In genomic region chr18:22467760-22468553, GRCh38 we compare ENCODE assay signal across 1 cellular context.
TF ChIP-seq lines count a peak whose summit lies in the region.

No MANE protein-coding gene starts in this region.

TF ChIP-seq in K562, 482 proteins besides CTCF, POLR2A, EP300 and RAD21 (continued from another document and continues in another):
- TF ChIP-seq ARID4B (CRISPR knock-in tag; IDR thresholded peaks at IDR 0.05) (peak; percentile 32; the same call in 1 of the 2 replicates), ZKSCAN3 (CRISPR knock-in tag; IDR thresholded peaks at IDR 0.05) (peak; percentile 47; the same call in 1 of the 2 replicates), PPARD (CRISPR knock-in tag; IDR thresholded peaks at IDR 0.05) (no peak), TAF15 (IDR thresholded peaks at IDR 0.05; ENCODE audit: low read depth, low read length) (no peak), CREB1 (IDR thresholded peaks at IDR 0.05) (no peak), CREB1 (CRISPR knock-in tag; IDR thresholded peaks at IDR 0.05) (peak; percentile 61), RFX1 (IDR thresholded peaks at IDR 0.05) (peak; percentile 69), ZBTB34 (CRISPR knock-in tag; IDR thresholded peaks at IDR 0.05) (peak; percentile 77), ZNF75A (CRISPR knock-in tag; IDR thresholded peaks at IDR 0.05) (peak; percentile 81), RBFOX2 (IDR thresholded peaks at IDR 0.05; ENCODE audit: low read depth, low read length) (peak; percentile 39; the same call in 1 of the 2 replicates), NR2C1 (IDR thresholded peaks at IDR 0.05) (no peak), NR2C1 (tag; IDR thresholded peaks at IDR 0.05) (peak; percentile 88), HDAC8 (tag; IDR thresholded peaks at IDR 0.05) (peak; percentile 96), FOXM1 (IDR thresholded peaks at IDR 0.05; ENCODE audit: low read depth) (0 out of 2 replicates have a peak, but pooled peaks have one; percentile 19), FOXM1 (CRISPR knock-in tag; IDR thresholded peaks at IDR 0.05; ENCODE audit: low read depth) (no peak), ASH1L (IDR thresholded peaks at IDR 0.05; ENCODE audit: borderline replicate concordance, low read depth, partially characterized antibody) (no peak), DDX20 (tag; IDR thresholded peaks at IDR 0.05; ENCODE audit: low read depth) (peak; percentile 91), JUND (IDR thresholded peaks at IDR 0.05; ENCODE audit: borderline replicate concordance, low read depth, low read length) (peak; percentile 92), JUND (tag; IDR thresholded peaks at IDR 0.05; ENCODE audit: borderline replicate concordance, low read depth, low read length) (peak; percentile 86; the same call in 2 of the 3 replicates), ZNF589 (CRISPR knock-in tag; IDR thresholded peaks at IDR 0.05; ENCODE audit: low read depth) (peak; percentile 98), MECOM (CRISPR knock-in tag; IDR thresholded peaks at IDR 0.05) (peak; percentile 93), PML (IDR thresholded peaks at IDR 0.05; ENCODE audit: low read length) (no peak), ZNF76 (CRISPR knock-in tag; IDR thresholded peaks at IDR 0.05; ENCODE audit: borderline replicate concordance) (peak; percentile 95), ZNF766 (CRISPR knock-in tag; conservative IDR thresholded peaks at IDR 0.05) (peak; percentile 94)
- TF ChIP-seq, protein P1, sequence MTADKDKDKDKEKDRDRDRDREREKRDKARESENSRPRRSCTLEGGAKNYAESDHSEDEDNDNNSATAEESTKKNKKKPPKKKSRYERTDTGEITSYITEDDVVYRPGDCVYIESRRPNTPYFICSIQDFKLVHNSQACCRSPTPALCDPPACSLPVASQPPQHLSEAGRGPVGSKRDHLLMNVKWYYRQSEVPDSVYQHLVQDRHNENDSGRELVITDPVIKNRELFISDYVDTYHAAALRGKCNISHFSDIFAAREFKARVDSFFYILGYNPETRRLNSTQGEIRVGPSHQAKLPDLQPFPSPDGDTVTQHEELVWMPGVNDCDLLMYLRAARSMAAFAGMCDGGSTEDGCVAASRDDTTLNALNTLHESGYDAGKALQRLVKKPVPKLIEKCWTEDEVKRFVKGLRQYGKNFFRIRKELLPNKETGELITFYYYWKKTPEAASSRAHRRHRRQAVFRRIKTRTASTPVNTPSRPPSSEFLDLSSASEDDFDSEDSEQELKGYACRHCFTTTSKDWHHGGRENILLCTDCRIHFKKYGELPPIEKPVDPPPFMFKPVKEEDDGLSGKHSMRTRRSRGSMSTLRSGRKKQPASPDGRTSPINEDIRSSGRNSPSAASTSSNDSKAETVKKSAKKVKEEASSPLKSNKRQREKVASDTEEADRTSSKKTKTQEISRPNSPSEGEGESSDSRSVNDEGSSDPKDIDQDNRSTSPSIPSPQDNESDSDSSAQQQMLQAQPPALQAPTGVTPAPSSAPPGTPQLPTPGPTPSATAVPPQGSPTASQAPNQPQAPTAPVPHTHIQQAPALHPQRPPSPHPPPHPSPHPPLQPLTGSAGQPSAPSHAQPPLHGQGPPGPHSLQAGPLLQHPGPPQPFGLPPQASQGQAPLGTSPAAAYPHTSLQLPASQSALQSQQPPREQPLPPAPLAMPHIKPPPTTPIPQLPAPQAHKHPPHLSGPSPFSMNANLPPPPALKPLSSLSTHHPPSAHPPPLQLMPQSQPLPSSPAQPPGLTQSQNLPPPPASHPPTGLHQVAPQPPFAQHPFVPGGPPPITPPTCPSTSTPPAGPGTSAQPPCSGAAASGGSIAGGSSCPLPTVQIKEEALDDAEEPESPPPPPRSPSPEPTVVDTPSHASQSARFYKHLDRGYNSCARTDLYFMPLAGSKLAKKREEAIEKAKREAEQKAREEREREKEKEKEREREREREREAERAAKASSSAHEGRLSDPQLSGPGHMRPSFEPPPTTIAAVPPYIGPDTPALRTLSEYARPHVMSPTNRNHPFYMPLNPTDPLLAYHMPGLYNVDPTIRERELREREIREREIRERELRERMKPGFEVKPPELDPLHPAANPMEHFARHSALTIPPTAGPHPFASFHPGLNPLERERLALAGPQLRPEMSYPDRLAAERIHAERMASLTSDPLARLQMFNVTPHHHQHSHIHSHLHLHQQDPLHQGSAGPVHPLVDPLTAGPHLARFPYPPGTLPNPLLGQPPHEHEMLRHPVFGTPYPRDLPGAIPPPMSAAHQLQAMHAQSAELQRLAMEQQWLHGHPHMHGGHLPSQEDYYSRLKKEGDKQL (CRISPR knock-in tag; IDR thresholded peaks at IDR 0.05; ENCODE audit: borderline replicate concordance): 0 out of 2 replicates have a peak, but pooled peaks have one; percentile 44
- TF ChIP-seq, protein P2, sequence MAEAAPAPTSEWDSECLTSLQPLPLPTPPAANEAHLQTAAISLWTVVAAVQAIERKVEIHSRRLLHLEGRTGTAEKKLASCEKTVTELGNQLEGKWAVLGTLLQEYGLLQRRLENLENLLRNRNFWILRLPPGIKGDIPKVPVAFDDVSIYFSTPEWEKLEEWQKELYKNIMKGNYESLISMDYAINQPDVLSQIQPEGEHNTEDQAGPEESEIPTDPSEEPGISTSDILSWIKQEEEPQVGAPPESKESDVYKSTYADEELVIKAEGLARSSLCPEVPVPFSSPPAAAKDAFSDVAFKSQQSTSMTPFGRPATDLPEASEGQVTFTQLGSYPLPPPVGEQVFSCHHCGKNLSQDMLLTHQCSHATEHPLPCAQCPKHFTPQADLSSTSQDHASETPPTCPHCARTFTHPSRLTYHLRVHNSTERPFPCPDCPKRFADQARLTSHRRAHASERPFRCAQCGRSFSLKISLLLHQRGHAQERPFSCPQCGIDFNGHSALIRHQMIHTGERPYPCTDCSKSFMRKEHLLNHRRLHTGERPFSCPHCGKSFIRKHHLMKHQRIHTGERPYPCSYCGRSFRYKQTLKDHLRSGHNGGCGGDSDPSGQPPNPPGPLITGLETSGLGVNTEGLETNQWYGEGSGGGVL (CRISPR knock-in tag; IDR thresholded peaks at IDR 0.05): peak; percentile 60; the same call in 1 of the 2 replicates
- TF ChIP-seq, protein P3, sequence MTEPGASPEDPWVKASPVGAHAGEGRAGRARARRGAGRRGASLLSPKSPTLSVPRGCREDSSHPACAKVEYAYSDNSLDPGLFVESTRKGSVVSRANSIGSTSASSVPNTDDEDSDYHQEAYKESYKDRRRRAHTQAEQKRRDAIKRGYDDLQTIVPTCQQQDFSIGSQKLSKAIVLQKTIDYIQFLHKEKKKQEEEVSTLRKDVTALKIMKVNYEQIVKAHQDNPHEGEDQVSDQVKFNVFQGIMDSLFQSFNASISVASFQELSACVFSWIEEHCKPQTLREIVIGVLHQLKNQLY (CRISPR knock-in tag; conservative IDR thresholded peaks at IDR 0.05): no peak
- TF ChIP-seq, protein P4, sequence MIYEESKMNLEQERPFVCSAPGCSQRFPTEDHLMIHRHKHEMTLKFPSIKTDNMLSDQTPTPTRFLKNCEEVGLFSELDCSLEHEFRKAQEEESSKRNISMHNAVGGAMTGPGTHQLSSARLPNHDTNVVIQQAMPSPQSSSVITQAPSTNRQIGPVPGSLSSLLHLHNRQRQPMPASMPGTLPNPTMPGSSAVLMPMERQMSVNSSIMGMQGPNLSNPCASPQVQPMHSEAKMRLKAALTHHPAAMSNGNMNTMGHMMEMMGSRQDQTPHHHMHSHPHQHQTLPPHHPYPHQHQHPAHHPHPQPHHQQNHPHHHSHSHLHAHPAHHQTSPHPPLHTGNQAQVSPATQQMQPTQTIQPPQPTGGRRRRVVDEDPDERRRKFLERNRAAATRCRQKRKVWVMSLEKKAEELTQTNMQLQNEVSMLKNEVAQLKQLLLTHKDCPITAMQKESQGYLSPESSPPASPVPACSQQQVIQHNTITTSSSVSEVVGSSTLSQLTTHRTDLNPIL (CRISPR knock-in tag; IDR thresholded peaks at IDR 0.05): peak; percentile 79; the same call in 1 of the 2 replicates
- TF ChIP-seq, protein P5, sequence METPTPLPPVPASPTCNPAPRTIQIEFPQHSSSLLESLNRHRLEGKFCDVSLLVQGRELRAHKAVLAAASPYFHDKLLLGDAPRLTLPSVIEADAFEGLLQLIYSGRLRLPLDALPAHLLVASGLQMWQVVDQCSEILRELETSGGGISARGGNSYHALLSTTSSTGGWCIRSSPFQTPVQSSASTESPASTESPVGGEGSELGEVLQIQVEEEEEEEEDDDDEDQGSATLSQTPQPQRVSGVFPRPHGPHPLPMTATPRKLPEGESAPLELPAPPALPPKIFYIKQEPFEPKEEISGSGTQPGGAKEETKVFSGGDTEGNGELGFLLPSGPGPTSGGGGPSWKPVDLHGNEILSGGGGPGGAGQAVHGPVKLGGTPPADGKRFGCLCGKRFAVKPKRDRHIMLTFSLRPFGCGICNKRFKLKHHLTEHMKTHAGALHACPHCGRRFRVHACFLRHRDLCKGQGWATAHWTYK (CRISPR knock-in tag; IDR thresholded peaks at IDR 0.05): peak; percentile 89
